ENCODE assay signal across 30 cellular contexts in genomic region chr19:2126879-2127518, GRCh38.
"Had no signal": no experiment of that assay in that cellular context is flagged by ENCODE, and none has a peak within 500 bp of the region (broad histone marks: within the 10 kb centered on the region; RNA-seq: fewer than 3 reads in every experiment).

No MANE protein-coding gene starts in this region.

- H3K27ac ChIP-seq: brain microvascular endothelial cell, esophagus muscularis mucosa, foreskin keratinocyte, gastrocnemius medialis, WERI-Rb-1 had no signal

- H3K4me3 ChIP-seq: esophagus muscularis mucosa, gastrocnemius medialis had no signal

- H3K9me3 ChIP-seq: esophagus muscularis mucosa, gastrocnemius medialis had no signal

- H3K27me3 ChIP-seq: brain microvascular endothelial cell, esophagus muscularis mucosa, foreskin keratinocyte, gastrocnemius medialis had no signal

- H3K4me1 ChIP-seq: foreskin keratinocyte, gastrocnemius medialis had no signal

- DNase-seq: activated B cell treated with CpG ODN at 0.5 μM for 24 hours; activated CD4-positive, alpha-beta T cell treated with anti-CD3 and anti-CD28 coated beads for 48 hours; activated CD4-positive, alpha-beta T cell treated with anti-CD3 and anti-CD28 coated beads, Interleukin-2, amount 50 U/mL, for 1 hour; activated CD4-positive, alpha-beta T cell treated with anti-CD3 and anti-CD28 coated beads, Interleukin-2, amount 50 U/mL, for 48 hours; activated CD8-positive, alpha-beta memory T cell treated with anti-CD3 and anti-CD28 coated beads for 24 hours; activated CD8-positive, alpha-beta T cell treated with anti-CD3 and anti-CD28 coated beads for 36 hours; activated effector memory CD4-positive, alpha-beta T cell treated with Interleukin-2 at 50 U/mL for 16 hours; activated gamma-delta T cell treated with Interleukin-2 at 50 U/mL for 16 hours; activated naive CD4-positive, alpha-beta T cell treated with anti-CD3 and anti-CD28 coated beads, Interleukin-2, amount 50 U/mL, for 16 hours; activated naive CD4-positive, alpha-beta T cell treated with Interleukin-2 at 50 U/mL for 16 hours; activated T-cell treated with anti-CD3 and anti-CD28 coated beads, Interleukin-2, amount 50 U/mL, for 4 hours; amniotic stem cell; anterior cingulate cortex; brain microvascular endothelial cell; caudate nucleus; cortex of kidney; dermis blood vessel endothelial cell; effector CD4-positive, alpha-beta T cell; effector memory CD8-positive, alpha-beta T cell; erythroblast; foreskin keratinocyte; gastrocnemius medialis; glutamatergic neuron; T-helper 1 cell; T-helper 17 cell; T1000; WERI-Rb-1 had no signal

- ATAC-seq: activated CD4-positive, CD25-positive, alpha-beta regulatory T cell treated with anti-CD3 and anti-CD28 coated beads, Interleukin-2, amount 50 U/mL, for 24 hours; activated CD8-positive, alpha-beta T cell treated with anti-CD3 and anti-CD28 coated beads for 36 hours; activated T-cell treated with anti-CD3 and anti-CD28 coated beads, Interleukin-2, amount 50 U/mL, for 4 hours; activated T-helper 17 cell treated with anti-CD3 and anti-CD28 coated beads, Interleukin-2, amount 50 U/mL, for 72 hours; effector memory CD8-positive, alpha-beta T cell; foreskin keratinocyte; gastrocnemius medialis; T-helper 17 cell had no signal
